Comparison of ENCODE assay signal across 28 cellular contexts in the genomic region with DNA sequence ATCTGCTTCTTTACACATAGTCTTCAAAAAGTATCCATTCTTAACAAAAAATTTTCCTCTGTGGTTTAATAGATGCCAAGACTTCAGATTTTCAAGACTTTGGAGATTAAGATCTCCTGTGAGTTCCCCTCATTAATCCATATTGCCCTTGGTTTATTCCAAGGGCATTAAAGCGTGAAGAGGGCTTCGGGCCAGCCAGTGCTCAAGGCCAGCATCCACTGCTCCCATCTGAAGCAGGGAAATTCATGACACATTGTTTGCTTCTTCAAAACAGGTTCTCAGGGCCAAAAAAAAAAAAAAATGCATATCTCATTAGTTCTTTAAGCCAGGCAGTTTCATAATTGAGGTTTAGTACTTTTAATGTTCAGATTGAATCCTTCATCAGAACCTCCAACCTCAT.
"Had no signal": no experiment of that assay in that cellular context is flagged by ENCODE, and none has a peak within 500 bp of the region (broad histone marks: within the 10 kb centered on the region; RNA-seq: fewer than 3 reads in every experiment).

No MANE protein-coding gene starts in this region.

- H3K4me3 ChIP-seq: coronary artery, esophagus squamous epithelium, heart right ventricle, mucosa of descending colon, right atrium auricular region, smooth muscle cell, testis, tibial artery had no signal

- DNase-seq: dermis blood vessel endothelial cell; effector memory CD8-positive, alpha-beta T cell; erythroblast; esophagus squamous epithelium; foreskin melanocyte; glutamatergic neuron; heart right ventricle; hippocampal formation; immature natural killer cell; islet precursor cell; mesenchymal stem cell; mucosa of descending colon; naive B cell; stimulated activated CD4-positive, alpha-beta T cell treated with anti-CD3 and anti-CD28 coated beads, Interleukin-12 subunit alpha, Interleukin-12 subunit beta, amount 100 ng/mL, for 4 hours; stimulated activated CD4-positive, alpha-beta T cell treated with anti-CD3 and anti-CD28 coated beads, Interleukin-1b, Interleukin-23, amount 100 ng/mL, for 48 hours; stimulated activated CD4-positive, alpha-beta T cell treated with anti-CD3 and anti-CD28 coated beads, Interleukin-4, amount 100 ng/mL, for 24 hours; stimulated activated naive CD8-positive, alpha-beta T cell treated with anti-CD3 and anti-CD28 coated beads, Interleukin-15, Interleukin-2, amounts not matched to agents 100 U/mL and 50 U/mL, for 24 hours; substantia nigra; testis; tibial artery had no signal

- H3K27me3 ChIP-seq: esophagus squamous epithelium, heart right ventricle, neutrophil, right atrium auricular region, testis, tibial artery had no signal

- H3K36me3 ChIP-seq: esophagus squamous epithelium, heart right ventricle, neutrophil, right atrium auricular region, tibial artery had no signal

- H3K27ac ChIP-seq: coronary artery, esophagus squamous epithelium, heart right ventricle, neutrophil, parathyroid adenoma, right atrium auricular region, testis, tibial artery had no signal

- H3K9me3 ChIP-seq: mucosa of descending colon, neutrophil, right atrium auricular region, testis had no signal

- ATAC-seq: effector memory CD8-positive, alpha-beta T cell; heart right ventricle; mucosa of descending colon; natural killer cell treated with Interleukin-12 subunit alpha and Interleukin-12 subunit beta and Interleukin-15 and Interleukin-18, amount 100 ng/mL, for 72 hours; sciatic nerve; stimulated activated memory B cell treated with anti-CD40 and anti-IgM and Interleukin-4, amounts not matched to agents 10 μg/mL and 1 μg/mL and 100 μg/mL, for 72 hours; stimulated activated naive CD8-positive, alpha-beta T cell treated with anti-CD3 and anti-CD28 coated beads, Interleukin-15, Interleukin-2, amounts not matched to agents 100 U/mL and 50 U/mL, for 24 hours had no signal

- H3K4me1 ChIP-seq: heart right ventricle, parathyroid adenoma, right atrium auricular region, testis, tibial artery had no signal
